In genomic region chr1:156419863-156420208, GRCh38 we compare ENCODE assay signal across 7 cellular contexts. TPM values are rescaled to one million over a fixed set of nuclear protein-coding genes. Genes with fewer than 3 reads are reported as not detected.
DNase-seq lines count a peak whose midpoint lies in the region; ATAC-seq and TF ChIP-seq lines count a peak whose summit lies in the region.

No MANE protein-coding gene starts in this region.

- peaks cover 2% of the 10 kb centered on the region for H3K36me3 Mint-ChIP-seq in endodermal cell (ENCODE audit: low read depth)
- no peaks in the 10 kb centered on the region for H3K36me3 Mint-ChIP-seq in stimulated activated effector memory CD8-positive, alpha-beta T cell treated with anti-CD3 and anti-CD28 coated beads, Interleukin-12 subunit alpha, Interleukin-12 subunit beta, amount 100 ng/mL, for 72 hours

- peak overlapping the region; percentile 70 for H3K4me3 ChIP-seq in endodermal cell (ENCODE audit: low read length)

- intact Hi-C loops in left ventricle myocardium superior (cut with micrococcal nuclease), result no loop called here

- no peak overlapping the region for H3K27ac ChIP-seq in endodermal cell (ENCODE audit: low read depth, low read length)

- peak; percentile 91 for DNase-seq in endodermal cell
- DNase-seq in stimulated activated effector memory CD8-positive, alpha-beta T cell treated with anti-CD3 and anti-CD28 coated beads, Interleukin-12 subunit alpha, Interleukin-12 subunit beta, amount 100 ng/mL, for 72 hours (ENCODE audit: low spot score in 2 of 2), result no peak
- DNase-seq in retina, result no peak
- no peak for DNase-seq in left ventricle myocardium superior

- H3K4me3 Mint-ChIP-seq in endodermal cell, result peak overlapping the region; percentile 56
- H3K4me3 Mint-ChIP-seq in stimulated activated effector memory CD8-positive, alpha-beta T cell treated with anti-CD3 and anti-CD28 coated beads, Interleukin-12 subunit alpha, Interleukin-12 subunit beta, amount 100 ng/mL, for 72 hours, result peak overlapping the region; percentile 92

- H3K4me1 Mint-ChIP-seq in endodermal cell, result peaks cover 39% of the 10 kb centered on the region
- H3K4me1 Mint-ChIP-seq in stimulated activated effector memory CD8-positive, alpha-beta T cell treated with anti-CD3 and anti-CD28 coated beads, Interleukin-12 subunit alpha, Interleukin-12 subunit beta, amount 100 ng/mL, for 72 hours, result peaks cover 33% of the 10 kb centered on the region

- no peaks in the 10 kb centered on the region for H3K9me3 Mint-ChIP-seq in endodermal cell
- H3K9me3 Mint-ChIP-seq in stimulated activated effector memory CD8-positive, alpha-beta T cell treated with anti-CD3 and anti-CD28 coated beads, Interleukin-12 subunit alpha, Interleukin-12 subunit beta, amount 100 ng/mL, for 72 hours, result no peaks in the 10 kb centered on the region

- peaks cover 96% of the 10 kb centered on the region for H3K27me3 ChIP-seq in endodermal cell (ENCODE audit: control insufficient read depth, insufficient read depth, low read length, poor library complexity, severe bottlenecking)

- 22% methylated on average over 4 to 6 of the region's 6 CpGs for WGBS in endodermal cell (ENCODE audit: insufficient coverage in 1 of 2, insufficient read length in 1 of 2), 2 experiments

- ATAC-seq in GM19035 (IDR thresholded peaks at IDR 0.05; ENCODE audit: unreplicated experiment), result peak; percentile 27
- ATAC-seq in SK-N-SH treated with all-trans-retinoic acid at 6 μM for 48 hours, result peak; percentile 13; the same call in 1 of the 3 replicates
- ATAC-seq in stimulated activated effector memory CD8-positive, alpha-beta T cell treated with anti-CD3 and anti-CD28 coated beads, Interleukin-12 subunit alpha, Interleukin-12 subunit beta, amount 100 ng/mL, for 72 hours, result peak; percentile 4
- no peak for ATAC-seq in HG03135 (IDR thresholded peaks at IDR 0.05; ENCODE audit: unreplicated experiment)
- ATAC-seq in left ventricle myocardium superior, result no peak

- peaks cover 12% of the 10 kb centered on the region for H3K4me1 ChIP-seq in endodermal cell (ENCODE audit: control insufficient read depth, insufficient read depth, low read length)

- H3K27me3 Mint-ChIP-seq in endodermal cell (ENCODE audit: insufficient read depth), result peaks cover 76% of the 10 kb centered on the region

- peaks cover 6% of the 10 kb centered on the region for H3K36me3 ChIP-seq in endodermal cell (ENCODE audit: control insufficient read depth, insufficient read depth, low read length)

- TF ChIP-seq CTCF in endodermal cell (conservative IDR thresholded peaks at IDR 0.05), result peak; percentile 83

- no peak overlapping the region for H3K9ac ChIP-seq in endodermal cell (ENCODE audit: extremely low read depth, low read length, poor library complexity, severe bottlenecking)

- H3K27ac Mint-ChIP-seq in endodermal cell, result no peak overlapping the region
- peak overlapping the region; percentile 84 for H3K27ac Mint-ChIP-seq in stimulated activated effector memory CD8-positive, alpha-beta T cell treated with anti-CD3 and anti-CD28 coated beads, Interleukin-12 subunit alpha, Interleukin-12 subunit beta, amount 100 ng/mL, for 72 hours

- H3K9me3 ChIP-seq in endodermal cell (ENCODE audit: control insufficient read depth, low read length), result no peaks in the 10 kb centered on the region

TF ChIP-seq in SK-N-SH treated with all-trans-retinoic acid at 6 μM for 48 hours, 23 proteins besides CTCF, POLR2A, EP300 and RAD21:
- no peak for TF ChIP-seq RARB (CRISPR knock-in tag; IDR thresholded peaks at IDR 0.05)
- TF ChIP-seq TCF4 (CRISPR knock-in tag; IDR thresholded peaks at IDR 0.05; ENCODE audit: borderline replicate concordance), result no peak

RNA-seq across cellular contexts. Expression of gene RHBG, which starts 50.8 kb away (rescaled TPM):
- total RNA-seq in endodermal cell (1 to 10 TPM; 3.9 to 4.0 TPM), left ventricle myocardium superior (not detected)
- 0.50 TPM for polyA plus RNA-seq in endodermal cell (2013, experiment 1 of 2)
- polyA plus RNA-seq in endodermal cell (2013, experiment 2 of 2), result 0.33 TPM

Comparison
In these comparisons a context has a peak if more than half of its experiments do, and no peak if none do; other contexts are left out.
1. ATAC-seq: peak in GM19035 (single experiment), SK-N-SH treated with all-trans-retinoic acid at 6 μM for 48 hours (single experiment) and stimulated activated effector memory CD8-positive, alpha-beta T cell treated with anti-CD3 and anti-CD28 coated beads, Interleukin-12 subunit alpha, Interleukin-12 subunit beta, amount 100 ng/mL, for 72 hours (single experiment); none in HG03135 (single experiment) and left ventricle myocardium superior (single experiment).